ENCODE assay signal across 13 cellular contexts in genomic region chr1:119285482-119285881, GRCh38.
DNase-seq lines count a peak whose midpoint lies in the region; ATAC-seq, FAIRE-seq and TF ChIP-seq lines count a peak whose summit lies in the region.
"Had no signal": no experiment of that assay in that cellular context is flagged by ENCODE, and none has a peak within 500 bp of the region (broad histone marks: within the 10 kb centered on the region; RNA-seq: fewer than 3 reads in every experiment).

No MANE protein-coding gene starts in this region.

- no peak overlapping the region for H3K4me2 ChIP-seq in PC-3 (ENCODE audit: low read length)

- CTCF ChIA-PET in PC-3 (lab: Charles Lee) = no interaction called here

- H3K9me3 ChIP-seq in PC-3 (ENCODE audit: low read length) (no peaks in the 10 kb centered on the region), pancreas (no peaks in the 10 kb centered on the region)

- H3K4me3 ChIP-seq in PC-3 (ENCODE audit: low read length) (no peak overlapping the region), epithelial cell of esophagus (ENCODE audit: low read length) (no peak overlapping the region), pancreas (no peak overlapping the region)
- H3K4me3 ChIP-seq: skin epidermis had no signal

- H3K4me1 Mint-ChIP-seq in activated T-helper 1 cell treated with anti-CD3 and anti-CD28 coated beads, Interleukin-12 subunit alpha, Interleukin-12 subunit beta, Interleukin-2, Interleukin-4 antibody, amounts not matched to agents 30 ng/mL and 10 ng/mL and 1 ng/mL, durations not matched to agents 14 hours and 24 hours and 36 hours (ENCODE audit: low read depth) = no peaks in the 10 kb centered on the region

- no peak overlapping the region for H3K9ac ChIP-seq in PC-3 (ENCODE audit: low read length)

- H3K27me3 Mint-ChIP-seq in activated T-helper 1 cell treated with anti-CD3 and anti-CD28 coated beads, Interleukin-12 subunit alpha, Interleukin-12 subunit beta, Interleukin-2, Interleukin-4 antibody, amounts not matched to agents 30 ng/mL and 10 ng/mL and 1 ng/mL, durations not matched to agents 14 hours and 24 hours and 36 hours (ENCODE audit: insufficient read depth) = peaks cover 12% of the 10 kb centered on the region

- H3K27ac ChIP-seq in PC-3 (ENCODE audit: low read length) (no peak overlapping the region), pancreas (no peak overlapping the region)

- H3K4me3 Mint-ChIP-seq in activated T-helper 1 cell treated with anti-CD3 and anti-CD28 coated beads, Interleukin-12 subunit alpha, Interleukin-12 subunit beta, Interleukin-2, Interleukin-4 antibody, amounts not matched to agents 30 ng/mL and 10 ng/mL and 1 ng/mL, durations not matched to agents 14 hours and 24 hours and 36 hours = no peak overlapping the region
- H3K4me3 Mint-ChIP-seq: H9; T-helper 2 cell treated with Interferon-gamma antibody and Interleukin-4, amounts not matched to agents 5 μg/mL and 100 μg/mL, for 36 hours had no signal

- no peak for FAIRE-seq in pancreas (lab: Jason Lieb, UNC)

- H3K36me3 Mint-ChIP-seq in activated T-helper 1 cell treated with anti-CD3 and anti-CD28 coated beads, Interleukin-12 subunit alpha, Interleukin-12 subunit beta, Interleukin-2, Interleukin-4 antibody, amounts not matched to agents 30 ng/mL and 10 ng/mL and 1 ng/mL, durations not matched to agents 14 hours and 24 hours and 36 hours (ENCODE audit: low read depth) = no peaks in the 10 kb centered on the region

- H3K36me3 ChIP-seq in PC-3 (ENCODE audit: low read depth, low read length) (no peaks in the 10 kb centered on the region), pancreas (no peaks in the 10 kb centered on the region)

- H3F3A ChIP-seq in PC-3 (ENCODE audit: low read length, unreplicated experiment) = no peaks in the 10 kb centered on the region

- H3K27me3 ChIP-seq in PC-3 (ENCODE audit: low read length) (no peaks in the 10 kb centered on the region), pancreas (no peaks in the 10 kb centered on the region)

- BruUV-seq in PC-3 (replicated peaks; lab: Mats Ljungman, UMichigan) = no TSS peak

- intact Hi-C loops in PC-3 (cut with micrococcal nuclease) (no loop called here), pancreas (cut with DNase I) (no loop called here)
- intact Hi-C loops in activated T-helper 1 cell treated with anti-CD3 and anti-CD28 coated beads, Interleukin-12 subunit alpha, Interleukin-12 subunit beta, Interleukin-2, Interleukin-4 antibody, amounts not matched to agents 30 ng/mL and 10 ng/mL and 1 ng/mL, durations not matched to agents 14 hours and 24 hours and 36 hours (cut with micrococcal nuclease) = loop anchor here (10.0 kb wide), 1 partner anchor 389 kb away; no protein-coding TSS in a partner anchor

- POLR2A ChIA-PET in PC-3 (lab: Charles Lee; ENCODE audit: unreplicated experiment) = no interaction called here

- H3K9me3 Mint-ChIP-seq in activated T-helper 1 cell treated with anti-CD3 and anti-CD28 coated beads, Interleukin-12 subunit alpha, Interleukin-12 subunit beta, Interleukin-2, Interleukin-4 antibody, amounts not matched to agents 30 ng/mL and 10 ng/mL and 1 ng/mL, durations not matched to agents 14 hours and 24 hours and 36 hours = no peaks in the 10 kb centered on the region
- H3K9me3 Mint-ChIP-seq: H9; T-helper 2 cell treated with Interferon-gamma antibody and Interleukin-4, amounts not matched to agents 5 μg/mL and 100 μg/mL, for 36 hours had no signal

- DNase-seq in ELR (ENCODE audit: low read depth) (peak; percentile 75), PC-3 (peak; percentile 47), epithelial cell of esophagus (ENCODE audit: low read depth) (peak; percentile 95), pancreas (no peak), DMS53 (lab: John Stamatoyannopoulos, UW) (no peak)
- DNase-seq in activated T-helper 1 cell treated with anti-CD3 and anti-CD28 coated beads, Interleukin-12 subunit alpha, Interleukin-12 subunit beta, Interleukin-2, Interleukin-4 antibody, amounts not matched to agents 30 ng/mL and 10 ng/mL and 1 ng/mL, durations not matched to agents 14 hours and 24 hours and 36 hours (ENCODE audit: low spot score) = no peak
- DNase-seq: H9; NCI-H1105 treated with DMSO at 0.1 percent for 48 hours; stimulated activated CD8-positive, alpha-beta memory T cell treated with anti-CD3 and anti-CD28 coated beads, Interleukin-4, amount 100 ng/mL, for 48 hours had no signal

- no peaks in the 10 kb centered on the region for H3K9me2 ChIP-seq in PC-3 (replicated peaks; ENCODE audit: low read length)

- H2AFZ ChIP-seq in PC-3 (ENCODE audit: low read length) = no peak overlapping the region

- peak; percentile 29; the same call in 1 of the 2 replicates for ATAC-seq in PC-3
- peak in 3 of 4 donors; percentile 38 to 56 (median 47) for ATAC-seq in pancreas
- ATAC-seq in HG03378 (IDR thresholded peaks at IDR 0.05; ENCODE audit: unreplicated experiment) = no peak
- ATAC-seq in GM21528 (IDR thresholded peaks at IDR 0.05; ENCODE audit: low FRiP score, unreplicated experiment) = no peak

- H3K27ac Mint-ChIP-seq in activated T-helper 1 cell treated with anti-CD3 and anti-CD28 coated beads, Interleukin-12 subunit alpha, Interleukin-12 subunit beta, Interleukin-2, Interleukin-4 antibody, amounts not matched to agents 30 ng/mL and 10 ng/mL and 1 ng/mL, durations not matched to agents 14 hours and 24 hours and 36 hours = no peak overlapping the region
- H3K27ac Mint-ChIP-seq: T-helper 2 cell treated with Interferon-gamma antibody and Interleukin-4, amounts not matched to agents 5 μg/mL and 100 μg/mL, for 36 hours had no signal

- no peak for TF ChIP-seq CTCF in PC-3 (conservative IDR thresholded peaks at IDR 0.05; ENCODE audit: low read depth, low read length)
- no peak for TF ChIP-seq CTCF in epithelial cell of esophagus (IDR thresholded peaks at IDR 0.05; ENCODE audit: insufficient read depth, low read depth, low read length, missing control alignments)
- TF ChIP-seq CTCF in pancreas (IDR thresholded peaks at IDR 0.05) = no peak

- H3K4me1 ChIP-seq in PC-3 (ENCODE audit: insufficient read depth, low read length) (peaks cover 6% of the 10 kb centered on the region; the same call in 1 of the 2 replicates), pancreas (no peaks in the 10 kb centered on the region)

- WGBS in pancreas, 2 donors = 51 to 61% methylated on average over 2 of the region's 2 CpGs

- H4K20me1 ChIP-seq in PC-3 (ENCODE audit: low read length) = no peaks in the 10 kb centered on the region

- no peaks in the 10 kb centered on the region for H3K79me2 ChIP-seq in PC-3 (ENCODE audit: low read length)

Comparison
In these comparisons a context has a peak if more than half of its experiments do, and no peak if none do; other contexts are left out.
1. DNase-seq: peak in ELR (single experiment), PC-3 (single experiment) and epithelial cell of esophagus (single experiment); none in pancreas (0 of 6), DMS53 (single experiment) and activated T-helper 1 cell treated with anti-CD3 and anti-CD28 coated beads, Interleukin-12 subunit alpha, Interleukin-12 subunit beta, Interleukin-2, Interleukin-4 antibody, amounts not matched to agents 30 ng/mL and 10 ng/mL and 1 ng/mL, durations not matched to agents 14 hours and 24 hours and 36 hours (single experiment).
2. ATAC-seq: peak in PC-3 (single experiment) and pancreas (3 of 4); none in HG03378 (single experiment) and GM21528 (single experiment).